In genomic region chr4:38077791-38078489, GRCh38 we compare ENCODE assay signal across 13 cellular contexts.
DNase-seq lines count a peak whose midpoint lies in the region; ATAC-seq lines count a peak whose summit lies in the region.
"Had no signal": no experiment of that assay in that cellular context is flagged by ENCODE, and none has a peak within 500 bp of the region (broad histone marks: within the 10 kb centered on the region; RNA-seq: fewer than 3 reads in every experiment).

No MANE protein-coding gene starts in this region.

- no peak for DNase-seq in activated CD4-positive, alpha-beta memory T cell treated with anti-CD3 and anti-CD28 coated beads for 36 hours
- DNase-seq in activated CD4-positive, alpha-beta memory T cell treated with anti-CD3 and anti-CD28 coated beads, Interleukin-2, amount 10 ng/mL, durations not matched to agents 7 days and 5 days, result no peak
- DNase-seq in activated naive CD8-positive, alpha-beta T cell treated with anti-CD3 and anti-CD28 coated beads for 36 hours, result no peak
- DNase-seq: activated naive CD4-positive, alpha-beta T cell; foreskin keratinocyte; HCEC 1CT; NCI-H1105 treated with DMSO at 0.1 percent for 48 hours; NCI-H510A had no signal

- H3K36me3 ChIP-seq in mucosa of stomach (ENCODE audit: control insufficient read depth, insufficient read depth, low read length) (no peaks in the 10 kb centered on the region), thymus (ENCODE audit: control insufficient read depth, insufficient read depth) (peaks cover 19% of the 10 kb centered on the region)

- no peaks in the 10 kb centered on the region for H3K27me3 Mint-ChIP-seq in activated CD4-positive, alpha-beta memory T cell treated with anti-CD3 and anti-CD28 coated beads for 36 hours
- H3K27me3 Mint-ChIP-seq in activated CD4-positive, alpha-beta memory T cell treated with anti-CD3 and anti-CD28 coated beads, Interleukin-2, amount 10 ng/mL, durations not matched to agents 7 days and 5 days, result no peaks in the 10 kb centered on the region
- no peaks in the 10 kb centered on the region for H3K27me3 Mint-ChIP-seq in activated T-helper 17 cell treated with anti-CD3 and anti-CD28 coated beads, Interleukin-2, amount 50 U/mL, for 72 hours
- no peaks in the 10 kb centered on the region for H3K27me3 Mint-ChIP-seq in activated naive CD8-positive, alpha-beta T cell treated with anti-CD3 and anti-CD28 coated beads for 36 hours

- H3K4me1 ChIP-seq in mucosa of stomach (ENCODE audit: control insufficient read depth, insufficient read depth, low read length) (peaks cover 28% of the 10 kb centered on the region), thymus (ENCODE audit: control insufficient read depth, insufficient read depth, low read length) (peaks cover 3% of the 10 kb centered on the region)

- H3K4me3 ChIP-seq in mucosa of stomach (ENCODE audit: low read length) (no peak overlapping the region), thymus (ENCODE audit: low read length) (no peak overlapping the region)

- peaks cover 25% of the 10 kb centered on the region for H3K36me3 Mint-ChIP-seq in activated CD4-positive, alpha-beta memory T cell treated with anti-CD3 and anti-CD28 coated beads for 36 hours
- H3K36me3 Mint-ChIP-seq in activated CD4-positive, alpha-beta memory T cell treated with anti-CD3 and anti-CD28 coated beads, Interleukin-2, amount 10 ng/mL, durations not matched to agents 7 days and 5 days (ENCODE audit: low read depth), result peaks cover 38% of the 10 kb centered on the region
- H3K36me3 Mint-ChIP-seq in activated T-helper 17 cell treated with anti-CD3 and anti-CD28 coated beads, Interleukin-2, amount 50 U/mL, for 72 hours (ENCODE audit: low read depth), result peaks cover 20% of the 10 kb centered on the region
- H3K36me3 Mint-ChIP-seq in activated naive CD8-positive, alpha-beta T cell treated with anti-CD3 and anti-CD28 coated beads for 36 hours, result peaks cover 27% of the 10 kb centered on the region

- peak overlapping the region; percentile 33 for H3K27ac ChIP-seq in thymus (ENCODE audit: low read depth)

- peak overlapping the region; percentile 75 for H3K27ac Mint-ChIP-seq in activated CD4-positive, alpha-beta memory T cell treated with anti-CD3 and anti-CD28 coated beads for 36 hours
- no peak overlapping the region for H3K27ac Mint-ChIP-seq in activated CD4-positive, alpha-beta memory T cell treated with anti-CD3 and anti-CD28 coated beads, Interleukin-2, amount 10 ng/mL, durations not matched to agents 7 days and 5 days
- peak overlapping the region; percentile 4 for H3K27ac Mint-ChIP-seq in activated T-helper 17 cell treated with anti-CD3 and anti-CD28 coated beads, Interleukin-2, amount 50 U/mL, for 72 hours
- no peak overlapping the region for H3K27ac Mint-ChIP-seq in activated naive CD8-positive, alpha-beta T cell treated with anti-CD3 and anti-CD28 coated beads for 36 hours

- ATAC-seq in activated T-helper 17 cell treated with anti-CD3 and anti-CD28 coated beads, Interleukin-2, amount 50 U/mL, for 72 hours (replicated peaks), result no peak
- no peak for ATAC-seq in GM21367 (IDR thresholded peaks at IDR 0.05; ENCODE audit: unreplicated experiment)
- no peak for ATAC-seq in GM21528 (IDR thresholded peaks at IDR 0.05; ENCODE audit: low FRiP score, unreplicated experiment)

- peak overlapping the region; percentile 56 for H3K9ac ChIP-seq in mucosa of stomach (ENCODE audit: low read length)

- CTCF ChIA-PET in activated CD4-positive, alpha-beta memory T cell treated with anti-CD3 and anti-CD28 coated beads for 36 hours (lab: Charles Lee), result interaction anchor here (1.0 to 2.4 kb wide), 8 partner anchors 9 to 102 kb away, joined by 3 to 9 read pairs (median 4); no protein-coding TSS in a partner anchor
- CTCF ChIA-PET in activated CD4-positive, alpha-beta memory T cell treated with anti-CD3 and anti-CD28 coated beads, Interleukin-2, amount 10 ng/mL, durations not matched to agents 7 days and 5 days (lab: Charles Lee), result interaction anchor here (0.8 to 1.0 kb wide), 3 partner anchors 9 to 106 kb away, joined by 3 to 4 read pairs (median 4); no protein-coding TSS in a partner anchor

- intact Hi-C loops in activated CD4-positive, alpha-beta memory T cell treated with anti-CD3 and anti-CD28 coated beads for 36 hours (cut with micrococcal nuclease), result loop anchor here (1.0 to 10.0 kb wide), 3 partner anchors 12 to 447 kb away; no protein-coding TSS in a partner anchor

- no peaks in the 10 kb centered on the region for H3K9me3 Mint-ChIP-seq in activated CD4-positive, alpha-beta memory T cell treated with anti-CD3 and anti-CD28 coated beads for 36 hours
- no peaks in the 10 kb centered on the region for H3K9me3 Mint-ChIP-seq in activated CD4-positive, alpha-beta memory T cell treated with anti-CD3 and anti-CD28 coated beads, Interleukin-2, amount 10 ng/mL, durations not matched to agents 7 days and 5 days
- no peaks in the 10 kb centered on the region for H3K9me3 Mint-ChIP-seq in activated T-helper 17 cell treated with anti-CD3 and anti-CD28 coated beads, Interleukin-2, amount 50 U/mL, for 72 hours
- H3K9me3 Mint-ChIP-seq in activated naive CD8-positive, alpha-beta T cell treated with anti-CD3 and anti-CD28 coated beads for 36 hours, result no peaks in the 10 kb centered on the region

- 93% methylated on average over 12 of the region's 12 CpGs for WGBS in thymus

- no peak overlapping the region for H3K4me3 Mint-ChIP-seq in activated CD4-positive, alpha-beta memory T cell treated with anti-CD3 and anti-CD28 coated beads for 36 hours
- no peak overlapping the region for H3K4me3 Mint-ChIP-seq in activated CD4-positive, alpha-beta memory T cell treated with anti-CD3 and anti-CD28 coated beads, Interleukin-2, amount 10 ng/mL, durations not matched to agents 7 days and 5 days
- H3K4me3 Mint-ChIP-seq in activated T-helper 17 cell treated with anti-CD3 and anti-CD28 coated beads, Interleukin-2, amount 50 U/mL, for 72 hours, result peak overlapping the region; percentile 30
- no peak overlapping the region for H3K4me3 Mint-ChIP-seq in activated naive CD8-positive, alpha-beta T cell treated with anti-CD3 and anti-CD28 coated beads for 36 hours

- H3K9me3 ChIP-seq in mucosa of stomach (ENCODE audit: control insufficient read depth, low read length) (no peaks in the 10 kb centered on the region), thymus (ENCODE audit: control insufficient read depth) (no peaks in the 10 kb centered on the region)

- H3K4me1 Mint-ChIP-seq in activated CD4-positive, alpha-beta memory T cell treated with anti-CD3 and anti-CD28 coated beads for 36 hours (ENCODE audit: low read depth), result peaks cover 41% of the 10 kb centered on the region
- peaks cover 18% of the 10 kb centered on the region for H3K4me1 Mint-ChIP-seq in activated CD4-positive, alpha-beta memory T cell treated with anti-CD3 and anti-CD28 coated beads, Interleukin-2, amount 10 ng/mL, durations not matched to agents 7 days and 5 days
- peaks cover 12% of the 10 kb centered on the region for H3K4me1 Mint-ChIP-seq in activated T-helper 17 cell treated with anti-CD3 and anti-CD28 coated beads, Interleukin-2, amount 50 U/mL, for 72 hours
- peaks cover 27% of the 10 kb centered on the region for H3K4me1 Mint-ChIP-seq in activated naive CD8-positive, alpha-beta T cell treated with anti-CD3 and anti-CD28 coated beads for 36 hours

- POLR2A ChIA-PET in activated CD4-positive, alpha-beta memory T cell treated with anti-CD3 and anti-CD28 coated beads for 36 hours (lab: Charles Lee), result interaction anchor here (1.3 to 2.0 kb wide), 2 partner anchors 13 to 83 kb away, joined by 4 to 20 read pairs; no protein-coding TSS in a partner anchor
- POLR2A ChIA-PET in activated CD4-positive, alpha-beta memory T cell treated with anti-CD3 and anti-CD28 coated beads, Interleukin-2, amount 10 ng/mL, durations not matched to agents 7 days and 5 days (lab: Charles Lee), result interaction anchor here (0.7 to 1.3 kb wide), 3 partner anchors 12 to 54 kb away, joined by 3 to 4 read pairs (median 3); no protein-coding TSS in a partner anchor

- H3K27me3 ChIP-seq in mucosa of stomach (ENCODE audit: control insufficient read depth, insufficient read depth, low read length) (no peaks in the 10 kb centered on the region), thymus (ENCODE audit: control insufficient read depth, insufficient read depth) (no peaks in the 10 kb centered on the region)
- H3K27me3 ChIP-seq: foreskin keratinocyte had no signal

Comparison
In these comparisons a context has a peak if more than half of its experiments do, and no peak if none do; other contexts are left out.
1. H3K27ac Mint-ChIP-seq: peak in activated CD4-positive, alpha-beta memory T cell treated with anti-CD3 and anti-CD28 coated beads for 36 hours (single experiment) and activated T-helper 17 cell treated with anti-CD3 and anti-CD28 coated beads, Interleukin-2, amount 50 U/mL, for 72 hours (single experiment); none in activated CD4-positive, alpha-beta memory T cell treated with anti-CD3 and anti-CD28 coated beads, Interleukin-2, amount 10 ng/mL, durations not matched to agents 7 days and 5 days (single experiment) and activated naive CD8-positive, alpha-beta T cell treated with anti-CD3 and anti-CD28 coated beads for 36 hours (single experiment).